9 cellular contexts compared by ENCODE assay signal in genomic region chr15:84023636-84024035, GRCh38.
A peak's percentile ranks its signal among the peaks of the same experiment; 100 is the strongest.
DNase-seq lines count a peak whose midpoint lies in the region; ATAC-seq, FAIRE-seq and TF ChIP-seq lines count a peak whose summit lies in the region.
"Had no signal": no experiment of that assay in that cellular context is flagged by ENCODE, and none has a peak within 500 bp of the region (broad histone marks: within the 10 kb centered on the region; RNA-seq: fewer than 3 reads in every experiment).

No MANE protein-coding gene starts in this region.

- DNase-seq in D721Med (ENCODE audit: insufficient read length, low spot score) (no peak), HT-29 (ENCODE audit: low spot score) (peak; percentile 80), adipocyte (ENCODE audit: low read depth) (peak; percentile 14), left lung (no peak)
- DNase-seq in activated naive CD4-positive, alpha-beta T cell treated with Interleukin-2 at 50 U/mL for 16 hours: no peak

- H3K27me3 ChIP-seq in adipocyte (replicated peaks; ENCODE audit: control insufficient read depth, insufficient read depth, low read length) (no peaks in the 10 kb centered on the region), left lung (no peaks in the 10 kb centered on the region)

- H3K4me1 ChIP-seq in adipocyte (ENCODE audit: control insufficient read depth, insufficient read depth, low read length): no peaks in the 10 kb centered on the region
- no peaks in the 10 kb centered on the region for H3K4me1 ChIP-seq in left lung

- peak; percentile 23 for ATAC-seq in left lung
- no peak for ATAC-seq in HG03097 (IDR thresholded peaks at IDR 0.05; ENCODE audit: low FRiP score, unreplicated experiment)
- no peak for ATAC-seq in HG02973 (IDR thresholded peaks at IDR 0.05; ENCODE audit: unreplicated experiment)
- ATAC-seq in HG02759 (IDR thresholded peaks at IDR 0.05; ENCODE audit: unreplicated experiment): no peak
- ATAC-seq: left colon had no signal

- peaks cover 4% of the 10 kb centered on the region for H3K9me3 ChIP-seq in adipocyte (ENCODE audit: control insufficient read depth, low read length)
- H3K9me3 ChIP-seq in left lung: no peaks in the 10 kb centered on the region

- H3K36me3 ChIP-seq in adipocyte (ENCODE audit: control insufficient read depth, insufficient read depth, low read length, severe bottlenecking) (no peaks in the 10 kb centered on the region), left lung (no peaks in the 10 kb centered on the region)

- intact Hi-C loops in left lung (cut with DNase I): no loop called here

- peak; percentile 35 for TF ChIP-seq CTCF in D721Med (IDR thresholded peaks at IDR 0.05; ENCODE audit: insufficient read depth, missing control alignments)
- TF ChIP-seq CTCF in left lung (IDR thresholded peaks at IDR 0.05): peak in 1 of 2 donors; percentile 30

- no peak overlapping the region for H3K9ac ChIP-seq in adipocyte (ENCODE audit: low read length)

- no peak overlapping the region for H3K27ac ChIP-seq in left lung

- FAIRE-seq in D721Med (lab: Jason Lieb, UNC): no peak

- no peak overlapping the region for H3K4me3 ChIP-seq in adipocyte (ENCODE audit: low read length)
- no peak overlapping the region for H3K4me3 ChIP-seq in left lung

Comparison
In these comparisons a context has a peak if more than half of its experiments do, and no peak if none do; other contexts are left out.
1. DNase-seq: peak in HT-29 (single experiment) and adipocyte (single experiment); none in D721Med (single experiment), left lung (0 of 2) and activated naive CD4-positive, alpha-beta T cell treated with Interleukin-2 at 50 U/mL for 16 hours (single experiment).